ENCODE assay signal across 8 cellular contexts in genomic region chr21:41170442-41170841, GRCh38. TPM values are rescaled to one million over a fixed set of nuclear protein-coding genes. Genes with fewer than 3 reads are reported as not detected.
DNase-seq lines count a peak whose midpoint lies in the region; ATAC-seq lines count a peak whose summit lies in the region.

No MANE protein-coding gene starts in this region.

- H2BK5ac ChIP-seq in trophoblast cell (ENCODE audit: low read depth, low read length, poor library complexity), result no peak overlapping the region

- no peak overlapping the region for H4K12ac ChIP-seq in trophoblast cell (ENCODE audit: low read depth, low read length)

- no peak overlapping the region for H3K4ac ChIP-seq in trophoblast cell (ENCODE audit: low read depth, low read length)

- H3K4me1 ChIP-seq in BLaER1 (peaks cover 22% of the 10 kb centered on the region), esophagus (ENCODE audit: control insufficient read depth in 2 of 2, insufficient read depth in 2 of 2, low read length in 1 of 2) (peaks cover 0 to 17% of the 10 kb centered on the region in 2 donors), trophoblast cell (ENCODE audit: control insufficient read depth in 1 of 2, insufficient read depth in 2 of 2, low read length in 2 of 2) (peaks cover 4% of the 10 kb centered on the region in 2 experiments)

- no peak for ATAC-seq in activated CD8-positive, alpha-beta memory T cell treated with anti-CD3 and anti-CD28 coated beads, Interleukin-2, amount 10 ng/mL, durations not matched to agents 7 days and 5 days

- no peak overlapping the region for H4K8ac ChIP-seq in trophoblast cell (ENCODE audit: low read depth, low read length)

- no peak overlapping the region for H3K14ac ChIP-seq in trophoblast cell (ENCODE audit: low read length)

- CTCF ChIA-PET in activated CD8-positive, alpha-beta memory T cell treated with anti-CD3 and anti-CD28 coated beads, Interleukin-2, amount 10 ng/mL, durations not matched to agents 7 days and 5 days (lab: Charles Lee), result no interaction called here

- no peaks in the 10 kb centered on the region for H3K36me3 ChIP-seq in BLaER1
- H3K36me3 ChIP-seq in esophagus (ENCODE audit: control insufficient read depth in 2 of 2, insufficient read depth in 2 of 2, low read length in 1 of 2), result no peaks in the 10 kb centered on the region
- H3K36me3 ChIP-seq in trophoblast cell (ENCODE audit: control insufficient read depth in 1 of 2, insufficient read depth in 2 of 2, low read length in 2 of 2), result no peaks in the 10 kb centered on the region

- peaks cover 16% of the 10 kb centered on the region; the same call in 1 of the 2 replicates for H3K27me3 ChIP-seq in BLaER1
- H3K27me3 ChIP-seq in esophagus (ENCODE audit: control insufficient read depth in 1 of 2, insufficient read depth in 2 of 2, low read length in 2 of 2), result no peaks in the 10 kb centered on the region
- H3K27me3 ChIP-seq in trophoblast cell (ENCODE audit: insufficient read depth, low read length), result peaks cover 21% of the 10 kb centered on the region

- 38 to 39% methylated on average over 2 of the region's 2 CpGs for WGBS in esophagus, 2 donors
- no CpG with 5 or more reads among the region's 2 CpGs for WGBS in trophoblast cell (ENCODE audit: extremely low coverage, insufficient coverage, insufficient read length)

- H3K79me1 ChIP-seq in trophoblast cell (ENCODE audit: low read length), result no peaks in the 10 kb centered on the region

- H4K91ac ChIP-seq in trophoblast cell (ENCODE audit: low read depth, low read length), result no peak overlapping the region

- no peaks in the 10 kb centered on the region for H3K36me3 Mint-ChIP-seq in activated CD8-positive, alpha-beta memory T cell treated with anti-CD3 and anti-CD28 coated beads, Interleukin-2, amount 10 ng/mL, durations not matched to agents 7 days and 5 days

- DNase-seq in H4 (ENCODE audit: low spot score) (peak; percentile 69), RKO (ENCODE audit: low spot score) (peak; percentile 73), trophoblast cell (peak; percentile 38 to 65), NCI-H187 (lab: John Stamatoyannopoulos, UW) (no peak)
- no peak for DNase-seq in activated CD8-positive, alpha-beta memory T cell treated with anti-CD3 and anti-CD28 coated beads, Interleukin-2, amount 10 ng/mL, durations not matched to agents 7 days and 5 days
- DNase-seq in activated CD8-positive, alpha-beta memory T cell treated with anti-CD3 and anti-CD28 coated beads, Interleukin-2, amount 50 U/mL, for 4 hours, result no peak

- no peak overlapping the region for H2AFZ ChIP-seq in trophoblast cell (ENCODE audit: insufficient read depth, low read length, poor library complexity)

- H2BK12ac ChIP-seq in trophoblast cell (ENCODE audit: low read length), result no peak overlapping the region

- H3K4me3 ChIP-seq in BLaER1, result no peak overlapping the region
- H3K4me3 ChIP-seq in esophagus (ENCODE audit: low read depth in 1 of 2, low read length in 2 of 2), result peak overlapping the region in 1 of 2 donors; percentile 10
- H3K4me3 ChIP-seq in trophoblast cell (ENCODE audit: low read depth, low read length), result no peak overlapping the region

- no peak overlapping the region for H3K4me3 Mint-ChIP-seq in activated CD8-positive, alpha-beta memory T cell treated with anti-CD3 and anti-CD28 coated beads, Interleukin-2, amount 10 ng/mL, durations not matched to agents 7 days and 5 days

- H3K9me3 Mint-ChIP-seq in activated CD8-positive, alpha-beta memory T cell treated with anti-CD3 and anti-CD28 coated beads, Interleukin-2, amount 10 ng/mL, durations not matched to agents 7 days and 5 days (ENCODE audit: low read depth), result no peaks in the 10 kb centered on the region

- H3K27ac Mint-ChIP-seq in activated CD8-positive, alpha-beta memory T cell treated with anti-CD3 and anti-CD28 coated beads, Interleukin-2, amount 10 ng/mL, durations not matched to agents 7 days and 5 days, result no peak overlapping the region

- no peak overlapping the region for H3K9ac ChIP-seq in BLaER1
- H3K9ac ChIP-seq in trophoblast cell (ENCODE audit: low read length), result no peak overlapping the region

- H3K18ac ChIP-seq in trophoblast cell (ENCODE audit: low read length), result no peak overlapping the region

- H3K9me3 ChIP-seq in BLaER1 (no peaks in the 10 kb centered on the region), esophagus (ENCODE audit: control insufficient read depth in 2 of 2, insufficient read depth in 1 of 2, low read depth in 1 of 2, low read length in 1 of 2) (no peaks in the 10 kb centered on the region), trophoblast cell (ENCODE audit: insufficient read depth, low read depth, low read length) (no peaks in the 10 kb centered on the region)

- H2AK5ac ChIP-seq in trophoblast cell (ENCODE audit: low read length), result no peak overlapping the region

- peaks cover 8% of the 10 kb centered on the region for H3K4me1 Mint-ChIP-seq in activated CD8-positive, alpha-beta memory T cell treated with anti-CD3 and anti-CD28 coated beads, Interleukin-2, amount 10 ng/mL, durations not matched to agents 7 days and 5 days

- H2BK120ac ChIP-seq in trophoblast cell (ENCODE audit: insufficient read depth, low read length, poor library complexity), result no peak overlapping the region

- H3K27me3 Mint-ChIP-seq in activated CD8-positive, alpha-beta memory T cell treated with anti-CD3 and anti-CD28 coated beads, Interleukin-2, amount 10 ng/mL, durations not matched to agents 7 days and 5 days, result peaks cover 55% of the 10 kb centered on the region

- H4K20me1 ChIP-seq in BLaER1, result no peaks in the 10 kb centered on the region

- no peak overlapping the region for H3K27ac ChIP-seq in BLaER1
- peak overlapping the region; percentile 59 to 69 for H3K27ac ChIP-seq in esophagus (ENCODE audit: low read depth in 2 of 2, low read length in 1 of 2)
- H3K27ac ChIP-seq in trophoblast cell (ENCODE audit: low read depth, low read length), result no peak overlapping the region

- H3K79me2 ChIP-seq in trophoblast cell (ENCODE audit: control insufficient read depth, insufficient read depth, low read length, poor library complexity), result peaks cover 6% of the 10 kb centered on the region

- H3K23ac ChIP-seq in trophoblast cell (ENCODE audit: low read length), result no peak overlapping the region

- H3K4me2 ChIP-seq in BLaER1 (peak overlapping the region; percentile 59), trophoblast cell (ENCODE audit: low read length) (no peak overlapping the region)

RNA-seq across cellular contexts. Expression of gene BACE2, which starts 2.5 kb away (rescaled TPM):
- total RNA-seq in H4 (2014; rRNA removed; shearing (Covaris generic)), result 85.6 and 109 TPM in 2 replicates
- polyA plus RNA-seq in esophagus, result 10 to 100 TPM; 20.4 to 23.2 TPM
- 7.6 and 8.6 TPM in 2 replicates for polyA plus RNA-seq in trophoblast cell (2013)
- 1 to 10 TPM in 1 of 2 experiments, under 1 TPM in 1; 0.79 to 2.4 TPM for total RNA-seq in activated CD8-positive, alpha-beta memory T cell treated with anti-CD3 and anti-CD28 coated beads, Interleukin-2, amount 10 ng/mL, durations not matched to agents 7 days and 5 days

Comparison
In these comparisons a context has a peak if more than half of its experiments do, and no peak if none do; other contexts are left out.
1. H3K27ac ChIP-seq: peak in esophagus (2 of 2); none in BLaER1 (single experiment) and trophoblast cell (single experiment).
2. DNase-seq: peak in H4 (single experiment), RKO (single experiment) and trophoblast cell (2 of 2); none in NCI-H187 (0 of 2), activated CD8-positive, alpha-beta memory T cell treated with anti-CD3 and anti-CD28 coated beads, Interleukin-2, amount 10 ng/mL, durations not matched to agents 7 days and 5 days (single experiment) and activated CD8-positive, alpha-beta memory T cell treated with anti-CD3 and anti-CD28 coated beads, Interleukin-2, amount 50 U/mL, for 4 hours (single experiment).
3. RNA of gene BACE2, which starts 2.5 kb away (total RNA-seq): 85.6 to 109 TPM in H4; 0.79 to 2.4 TPM in activated CD8-positive, alpha-beta memory T cell treated with anti-CD3 and anti-CD28 coated beads, Interleukin-2, amount 10 ng/mL, durations not matched to agents 7 days and 5 days; every median in the first group is over 10 times any median in the second.